Comparison of ENCODE assay signal across 8 cellular contexts in genomic region chr3:167380004-167380689, GRCh38. TPM values are rescaled to one million over a fixed set of nuclear protein-coding genes. Genes with fewer than 3 reads are reported as not detected.
A peak's percentile ranks its signal among the peaks of the same experiment; 100 is the strongest.
DNase-seq lines count a peak whose midpoint lies in the region; ATAC-seq, FAIRE-seq and TF ChIP-seq lines count a peak whose summit lies in the region.

ZBBX (minus strand) TSS chr3:167380297; CDS start chr3:167372901, 7,396 bp downstream.

- FAIRE-seq in GM12891 (lab: Jason Lieb, UNC), result peak; percentile 92

- H3K27ac Mint-ChIP-seq in T-helper 1 cell treated with Interleukin-12 subunit alpha and Interleukin-12 subunit beta and Interleukin-4 antibody, amounts not matched to agents 30 μg/mL and 1 μg/mL, for 36 hours, result peak within 1 kb of the TSS; percentile 15

- TF ChIP-seq POLR2A in GM12891 (IDR thresholded peaks at IDR 0.05; ENCODE audit: low read depth, low read length), result no peak

- H3K9me3 Mint-ChIP-seq in T-helper 1 cell treated with Interleukin-12 subunit alpha and Interleukin-12 subunit beta and Interleukin-4 antibody, amounts not matched to agents 30 μg/mL and 1 μg/mL, for 36 hours, result no peaks in the 10 kb centered on the region

- ATAC-seq in HG02884 (IDR thresholded peaks at IDR 0.05; ENCODE audit: unreplicated experiment), result peak; percentile 100

- DNase-seq in GM12891 (ENCODE audit: insufficient read length, low spot score), result peak; percentile 32
- DNase-seq in NCI-H146 treated with DMSO at 0.1 percent for 48 hours (lab: John Stamatoyannopoulos, UW; ENCODE audit: unreplicated experiment), result peak; percentile 97
- DNase-seq in amygdala (lab: John Stamatoyannopoulos, UW), result peak; percentile 34 to 94 (median 78)
- DNase-seq in hepatic stellate cell (ENCODE audit: low spot score), result peak; percentile 31
- DNase-seq in renal cortical epithelial cell (ENCODE audit: low read depth), result peak; percentile 77
- DNase-seq in epidermal melanocyte (ENCODE audit: insufficient read length, low spot score), result no peak

- peak within 1 kb of the TSS; percentile 81 for H3K4me3 Mint-ChIP-seq in T-helper 1 cell treated with Interleukin-12 subunit alpha and Interleukin-12 subunit beta and Interleukin-4 antibody, amounts not matched to agents 30 μg/mL and 1 μg/mL, for 36 hours

- peaks cover 4% of the 10 kb centered on the region for H3K4me1 Mint-ChIP-seq in T-helper 1 cell treated with Interleukin-12 subunit alpha and Interleukin-12 subunit beta and Interleukin-4 antibody, amounts not matched to agents 30 μg/mL and 1 μg/mL, for 36 hours (ENCODE audit: low read depth)

- H3K27me3 Mint-ChIP-seq in T-helper 1 cell treated with Interleukin-12 subunit alpha and Interleukin-12 subunit beta and Interleukin-4 antibody, amounts not matched to agents 30 μg/mL and 1 μg/mL, for 36 hours (ENCODE audit: low read depth), result peaks cover 12% of the 10 kb centered on the region

- H3K36me3 Mint-ChIP-seq in T-helper 1 cell treated with Interleukin-12 subunit alpha and Interleukin-12 subunit beta and Interleukin-4 antibody, amounts not matched to agents 30 μg/mL and 1 μg/mL, for 36 hours (ENCODE audit: low read depth), result no peaks in the 10 kb centered on the region

TF ChIP-seq in GM12891, 5 proteins besides CTCF, POLR2A, EP300 and RAD21:
- TF ChIP-seq POLR2AphosphoS5 (IDR thresholded peaks at IDR 0.05; ENCODE audit: low read depth, low read length) (no peak), SPI1 (IDR thresholded peaks at IDR 0.05; ENCODE audit: low read depth, low read length) (no peak), PAX5 (IDR thresholded peaks at IDR 0.05; ENCODE audit: insufficient read depth, low read length, severe bottlenecking) (no peak)
TF ChIP-seq in GM12891: peak in this region for 0.

RNA-seq across cellular contexts. Expression of gene ZBBX, which starts in this region (rescaled TPM):
- polyA plus RNA-seq in GM12891 (2012; ENCODE audit: low read depth, missing spikeins), result not detected
- 1.3 TPM in 1 of 2 replicates, not detected in the other for total RNA-seq in renal cortical epithelial cell
